8 cellular contexts compared by ENCODE assay signal in the genomic region with DNA sequence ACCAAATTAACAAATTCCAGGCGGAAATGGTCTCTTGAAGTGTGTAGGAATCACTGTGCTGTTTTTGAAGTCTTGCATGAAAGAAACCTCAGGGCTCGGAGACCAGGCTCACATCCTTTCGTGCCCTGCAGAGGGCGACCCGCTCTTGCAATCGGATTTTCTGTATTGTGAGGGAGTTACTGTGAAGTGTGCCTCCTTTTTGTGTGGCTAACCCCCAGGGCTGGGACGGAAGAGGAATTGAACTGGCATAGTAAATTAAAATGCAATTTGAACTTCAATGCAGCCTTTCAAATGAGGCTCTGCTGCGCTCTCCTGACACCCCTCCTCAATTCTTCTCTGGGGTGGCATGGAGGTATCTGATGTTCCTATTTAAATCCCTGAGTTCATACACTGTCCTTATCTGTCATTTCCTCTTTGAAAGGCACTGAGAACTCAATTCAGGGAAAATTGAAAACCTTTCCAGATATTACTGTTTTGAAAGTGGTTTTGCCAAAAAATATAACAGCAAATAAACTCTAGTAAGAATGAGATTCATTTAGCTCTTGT. TPM values are rescaled to one million over a fixed set of nuclear protein-coding genes. Genes with fewer than 3 reads are reported as not detected.
A peak's percentile ranks its signal among the peaks of the same experiment; 100 is the strongest.
DNase-seq lines count a peak whose midpoint lies in the region; ATAC-seq and TF ChIP-seq lines count a peak whose summit lies in the region.

No MANE protein-coding gene starts in this region.

- H3K4me1 ChIP-seq in adrenal gland (replicated peaks in 1 of 2) = no peaks in the 10 kb centered on the region
- peaks cover 0 to 3% of the 10 kb centered on the region in 2 donors for H3K4me1 ChIP-seq in gastrocnemius medialis

- H3K4me1 Mint-ChIP-seq in T-cell = peaks cover 7 to 8% (median 8%) of the 10 kb centered on the region in 3 donors

- intact Hi-C loops in adrenal gland (cut with DNase I) = loop anchor here in 1 of 2 donors (5.0 kb wide), 1 partner anchor 241 kb away; no protein-coding TSS in a partner anchor
- intact Hi-C loops in gastrocnemius medialis (cut with DNase I; ENCODE audit: low total_unique reads) = no loop called here

- H3K27ac ChIP-seq in adrenal gland = no peak overlapping the region
- no peak overlapping the region for H3K27ac ChIP-seq in gastrocnemius medialis

- peak overlapping the region in 1 of 3 donors; percentile 8 for H3K4me3 Mint-ChIP-seq in T-cell

- peak overlapping the region; percentile 12 to 17 for H3K27ac Mint-ChIP-seq in T-cell

- H3K36me3 Mint-ChIP-seq in T-cell = no peaks in the 10 kb centered on the region

- no peaks in the 10 kb centered on the region for H3K9me3 Mint-ChIP-seq in T-cell

- H3K27me3 Mint-ChIP-seq in T-cell = no peaks in the 10 kb centered on the region

- TF ChIP-seq POLR2A in adrenal gland (IDR thresholded peaks at IDR 0.05) (no peak), gastrocnemius medialis (IDR thresholded peaks at IDR 0.05) (no peak)

- POLR2A ChIA-PET in T-cell (lab: Charles Lee) = no interaction called here

- WGBS in adrenal gland, 4 donors = 7 to 8% (median 7%) methylated on average over 7 to 8 of the region's 8 CpGs

- H3K4me3 ChIP-seq in adrenal gland (no peak overlapping the region), gastrocnemius medialis (no peak overlapping the region)

- ATAC-seq in T-cell (replicated peaks in 1 of 4) (peak; percentile 93 to 100 (median 97)), GM21717 (IDR thresholded peaks at IDR 0.05; ENCODE audit: unreplicated experiment) (no peak), gastrocnemius medialis (no peak)

- no peaks in the 10 kb centered on the region for H3K9me3 ChIP-seq in adrenal gland (replicated peaks in 1 of 3)
- H3K9me3 ChIP-seq in gastrocnemius medialis = no peaks in the 10 kb centered on the region

- no peaks in the 10 kb centered on the region for H3K36me3 ChIP-seq in adrenal gland (replicated peaks in 1 of 2)
- H3K36me3 ChIP-seq in gastrocnemius medialis = no peaks in the 10 kb centered on the region

- CTCF ChIA-PET in T-cell (lab: Charles Lee) = interaction anchor here in 1 of 2 donors (1.2 kb wide), 1 partner anchor 78 kb away, joined by 3 read pairs; no protein-coding TSS in a partner anchor

- H3K27me3 ChIP-seq in adrenal gland (no peaks in the 10 kb centered on the region), gastrocnemius medialis (peaks cover 0 to 7% (median 0%) of the 10 kb centered on the region in 3 donors)

- TF ChIP-seq CTCF in adrenal gland (IDR thresholded peaks at IDR 0.05) (peak; percentile 29 to 50 (median 39)), gastrocnemius medialis (IDR thresholded peaks at IDR 0.05 in 4 of 5, conservative IDR thresholded peaks at IDR 0.05 in 1 of 5) (peak in 1 of 5 experiments; percentile 16)

- DNase-seq in GDM1 (lab: John Stamatoyannopoulos, UW) = peak; percentile 36
- DNase-seq in NCI-H1092 (lab: John Stamatoyannopoulos, UW) = peak; percentile 46
- peak; percentile 43 to 73 (median 58) for DNase-seq in T-cell
- peak in 6 of 7 donors; percentile 27 to 67 (median 44) for DNase-seq in adrenal gland
- peak; percentile 87 for DNase-seq in iPS-NIHi7 (ENCODE audit: extremely low spot score)
- peak; percentile 40 to 49 for DNase-seq in stimulated activated CD4-positive, alpha-beta T cell treated with anti-CD3 and anti-CD28 coated beads, Interleukin-4, amount 100 ng/mL, for 4 hours
- no peak for DNase-seq in gastrocnemius medialis

- in situ Hi-C loops in gastrocnemius medialis (cut with MboI; ENCODE audit: low sequenced_read_pairs in 4 of 4) = no loop called here

RNA-seq across cellular contexts. Expression of gene MGAT5B, which starts 51.5 kb away (rescaled TPM):
- total RNA-seq in T-cell = 1 to 10 TPM in 2 of 5 donors, under 1 TPM in 3; 0.15 to 2.4 (median 0.79) TPM
- total RNA-seq in adrenal gland = under 1 TPM in 7 of 8 donors, not detected in 1; 0.26 to 0.83 (median 0.42) TPM
- 1 to 10 TPM in 1 of 3 donors, under 1 TPM in 2; 0.24 to 1.0 (median 0.80) TPM for polyA plus RNA-seq in adrenal gland
- total RNA-seq in gastrocnemius medialis = not detected

Comparison
In these comparisons a context has a peak if more than half of its experiments do, and no peak if none do; other contexts are left out.
1. DNase-seq: peak in GDM1 (single experiment), NCI-H1092 (single experiment), T-cell (34 of 34), adrenal gland (6 of 7), iPS-NIHi7 (single experiment) and stimulated activated CD4-positive, alpha-beta T cell treated with anti-CD3 and anti-CD28 coated beads, Interleukin-4, amount 100 ng/mL, for 4 hours (2 of 2); none in gastrocnemius medialis (0 of 2).
2. ATAC-seq: peak in T-cell (4 of 4); none in GM21717 (single experiment) and gastrocnemius medialis (0 of 2).